ENCODE assay signal across 18 cellular contexts in genomic region chr6:32774428-32774827, GRCh38. TPM values are rescaled to one million over a fixed set of nuclear protein-coding genes. Genes with fewer than 3 reads are reported as not detected.
"Had no signal": no experiment of that assay in that cellular context is flagged by ENCODE, and none has a peak within 500 bp of the region (broad histone marks: within the 10 kb centered on the region; RNA-seq: fewer than 3 reads in every experiment).

No MANE protein-coding gene starts in this region.

- DNase-seq: activated CD4-positive, alpha-beta memory T cell treated with anti-CD3 and anti-CD28 coated beads for 36 hours; activated CD4-positive, alpha-beta T cell treated with anti-CD3 and anti-CD28 coated beads for 1 hour; activated gamma-delta T cell treated with Interleukin-2 at 50 U/mL for 16 hours; activated T-cell treated with anti-CD3 and anti-CD28 coated beads, Interleukin-2, amount 50 U/mL, for 72 hours; amniotic stem cell; body of pancreas; cortex of kidney; effector CD4-positive, alpha-beta T cell; foreskin melanocyte; head of caudate nucleus; left cardiac atrium; naive thymus-derived CD8-positive, alpha-beta T cell; pancreas; T-helper 1 cell; T1000 had no signal

- H3K4me1 Mint-ChIP-seq: central memory CD8-positive, alpha-beta T cell had no signal

- H3K9me3 Mint-ChIP-seq: activated CD4-positive, alpha-beta memory T cell treated with anti-CD3 and anti-CD28 coated beads for 36 hours; activated T-cell treated with anti-CD3 and anti-CD28 coated beads, Interleukin-2, amount 50 U/mL, for 72 hours; central memory CD8-positive, alpha-beta T cell; naive thymus-derived CD8-positive, alpha-beta T cell had no signal

- H3K4me3 Mint-ChIP-seq: activated CD4-positive, alpha-beta memory T cell treated with anti-CD3 and anti-CD28 coated beads for 36 hours; activated naive CD8-positive, alpha-beta T cell; activated T-cell treated with anti-CD3 and anti-CD28 coated beads, Interleukin-2, amount 50 U/mL, for 72 hours; central memory CD8-positive, alpha-beta T cell; naive thymus-derived CD8-positive, alpha-beta T cell had no signal

- H3K36me3 Mint-ChIP-seq: activated CD4-positive, alpha-beta memory T cell treated with anti-CD3 and anti-CD28 coated beads for 36 hours; activated naive CD8-positive, alpha-beta T cell; naive thymus-derived CD8-positive, alpha-beta T cell had no signal

- ATAC-seq: activated T-cell treated with anti-CD3 and anti-CD28 coated beads, Interleukin-2, amount 50 U/mL, for 72 hours; body of pancreas; left cardiac atrium; naive thymus-derived CD8-positive, alpha-beta T cell; pancreas; sciatic nerve had no signal

- H3K27ac Mint-ChIP-seq: activated CD4-positive, alpha-beta memory T cell treated with anti-CD3 and anti-CD28 coated beads for 36 hours; activated naive CD8-positive, alpha-beta T cell; activated T-cell treated with anti-CD3 and anti-CD28 coated beads, Interleukin-2, amount 50 U/mL, for 72 hours had no signal

RNA-seq across cellular contexts. Expression of gene HLA-DQB2, which starts 11.1 kb away (rescaled TPM):
- total RNA-seq: activated CD4-positive, alpha-beta memory T cell treated with anti-CD3 and anti-CD28 coated beads for 36 hours; body of pancreas had no signal

RNA-seq across cellular contexts. Expression of gene HLA-DQA2, which starts 33.2 kb away (rescaled TPM):
- total RNA-seq: activated CD4-positive, alpha-beta memory T cell treated with anti-CD3 and anti-CD28 coated beads for 36 hours; body of pancreas had no signal

RNA-seq across cellular contexts. Expression of gene HLA-DOB, which starts 42.4 kb away (rescaled TPM):
- total RNA-seq: body of pancreas had no signal
